ENCODE assay signal across 11 cellular contexts in the genomic region with DNA sequence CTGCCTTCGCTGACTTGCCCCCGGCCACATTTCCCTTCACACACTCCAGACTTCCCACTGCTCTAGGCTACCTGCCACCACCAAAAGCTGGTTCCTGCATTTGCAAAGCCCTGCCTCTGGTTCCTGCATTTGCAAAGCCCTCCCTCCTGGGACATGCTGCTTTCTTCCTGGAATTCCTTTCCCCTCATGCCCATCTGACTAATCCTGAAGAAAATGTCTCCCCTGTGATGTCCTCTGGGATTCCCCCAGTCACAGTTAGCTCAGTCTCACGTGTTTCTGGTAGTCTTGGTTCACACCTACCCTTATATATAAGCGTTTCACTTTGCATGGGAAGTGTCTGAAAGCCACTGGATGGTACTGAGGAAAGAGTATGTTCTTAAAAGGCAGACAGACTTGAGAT.
DNase-seq lines count a peak whose midpoint lies in the region; ATAC-seq, FAIRE-seq and TF ChIP-seq lines count a peak whose summit lies in the region.
"Had no signal": no experiment of that assay in that cellular context is flagged by ENCODE, and none has a peak within 500 bp of the region (broad histone marks: within the 10 kb centered on the region; RNA-seq: fewer than 3 reads in every experiment).

No MANE protein-coding gene starts in this region.

- H3K36me3 Mint-ChIP-seq in Calu3 (ENCODE audit: insufficient read depth, unreplicated experiment) (no peaks in the 10 kb centered on the region), mesothelial cell of epicardium (peaks cover 8% of the 10 kb centered on the region)

- H3K9ac ChIP-seq in NT2/D1 (ENCODE audit: insufficient read length, low read depth) (no peak overlapping the region), endothelial cell of umbilical vein (replicated peaks; ENCODE audit: extremely low read depth, insufficient read depth, low read length) (peak overlapping the region; percentile 15)

- no peak overlapping the region for H3K4me2 ChIP-seq in endothelial cell of umbilical vein (ENCODE audit: insufficient read depth, low read length)

- H3K4me1 Mint-ChIP-seq in Calu3 (ENCODE audit: low read depth, unreplicated experiment) (peaks cover 38% of the 10 kb centered on the region), mesothelial cell of epicardium (peaks cover 42% of the 10 kb centered on the region)

- POLR2A ChIA-PET in endothelial cell of umbilical vein (lab: Charles Lee) = no interaction called here

- peak; percentile 71 for FAIRE-seq in endothelial cell of umbilical vein (lab: Jason Lieb, UNC)

- no peaks in the 10 kb centered on the region for H3K9me1 ChIP-seq in endothelial cell of umbilical vein (replicated peaks; ENCODE audit: control insufficient read depth, extremely low read depth, insufficient read depth, low read length)

- DNase-seq in Calu3 (no peak), NT2/D1 (ENCODE audit: low read depth, low spot score) (peak; percentile 82), endothelial cell of umbilical vein (ENCODE audit: low read depth, low spot score) (peak; percentile 56), mesothelial cell of epicardium (ENCODE audit: low spot score in 2 of 2, unreplicated experiment in 2 of 2) (no peak), gastrocnemius medialis (no peak), DMS79 treated with DMSO at 0.1 percent for 48 hours (lab: John Stamatoyannopoulos, UW) (no peak)
- no peak for DNase-seq in stimulated activated CD4-positive, alpha-beta T cell treated with anti-CD3 and anti-CD28 coated beads, Interleukin-15, amount 100 ng/mL, for 24 hours
- DNase-seq: activated T-cell treated with anti-CD3 and anti-CD28 coated beads, Interleukin-2, amount 50 U/mL, for 4 hours had no signal

- no peak overlapping the region for H3K4me3 ChIP-seq in NT2/D1 (ENCODE audit: insufficient read length, low read depth)
- no peak overlapping the region for H3K4me3 ChIP-seq in endothelial cell of umbilical vein (replicated peaks in 1 of 3; ENCODE audit: insufficient read depth in 1 of 3, low read depth in 1 of 3, low read length in 3 of 3)
- no peak overlapping the region for H3K4me3 ChIP-seq in gastrocnemius medialis
- H3K4me3 ChIP-seq: K562 had no signal

- dilution Hi-C loops in endothelial cell of umbilical vein (cut with MboI; ENCODE audit: extremely low pct_ligation_motif_present, low sequenced_read_pairs) = no loop called here

- CTCF ChIA-PET in Calu3 (lab: Charles Lee) = interaction anchor here (0.8 to 3.0 kb wide), 15 partner anchors 14 to 396 kb away, joined by 3 to 25 read pairs (median 4); no protein-coding TSS in a partner anchor
- CTCF ChIA-PET in endothelial cell of umbilical vein (lab: Charles Lee) = interaction anchor here (0.7 to 5.8 kb wide), 27 partner anchors 10 to 401 kb away, joined by 3 to 91 read pairs (median 5); no protein-coding TSS in a partner anchor

- H3K9me3 Mint-ChIP-seq in Calu3 (ENCODE audit: low read depth, unreplicated experiment) (no peaks in the 10 kb centered on the region), mesothelial cell of epicardium (no peaks in the 10 kb centered on the region)
- H3K9me3 Mint-ChIP-seq: activated T-cell treated with anti-CD3 and anti-CD28 coated beads, Interleukin-2, amount 50 U/mL, for 4 hours; T-helper 1 cell treated with Interleukin-12 subunit alpha and Interleukin-12 subunit beta and Interleukin-4 antibody, amounts not matched to agents 30 μg/mL and 1 μg/mL, for 36 hours had no signal

- peaks cover 24% of the 10 kb centered on the region for H3K79me2 ChIP-seq in endothelial cell of umbilical vein (ENCODE audit: control insufficient read depth, insufficient read depth, low read length)

- no peaks in the 10 kb centered on the region for H3K9me3 ChIP-seq in NT2/D1 (ENCODE audit: insufficient read depth, low read length)
- H3K9me3 ChIP-seq in endothelial cell of umbilical vein (replicated peaks; ENCODE audit: control insufficient read depth, insufficient read depth, low read length) = no peaks in the 10 kb centered on the region
- no peaks in the 10 kb centered on the region for H3K9me3 ChIP-seq in gastrocnemius medialis

- H3K4me1 ChIP-seq in NT2/D1 (ENCODE audit: insufficient read depth, insufficient read length) = no peaks in the 10 kb centered on the region
- peaks cover 44% of the 10 kb centered on the region for H3K4me1 ChIP-seq in endothelial cell of umbilical vein (ENCODE audit: control insufficient read depth, extremely low read depth, insufficient read depth, low read length)
- peaks cover 12 to 28% of the 10 kb centered on the region in 2 donors for H3K4me1 ChIP-seq in gastrocnemius medialis

- intact Hi-C loops in Calu3 (cut with micrococcal nuclease; ENCODE audit: unreplicated experiment) (loop anchor here (5.0 kb wide), 1 partner anchor 46 kb away; no protein-coding TSS in a partner anchor), endothelial cell of umbilical vein (cut with micrococcal nuclease) (loop anchor here (5.0 kb wide), 1 partner anchor 384 kb away; no protein-coding TSS in a partner anchor), gastrocnemius medialis (cut with DNase I; ENCODE audit: low total_unique reads) (loop anchor here (5.0 kb wide), 1 partner anchor 104 kb away; no protein-coding TSS in a partner anchor)

- peak overlapping the region; percentile 50 for H3K27ac ChIP-seq in endothelial cell of umbilical vein (ENCODE audit: insufficient read depth, low read depth, low read length)
- peak overlapping the region in 1 of 4 donors; percentile 32 for H3K27ac ChIP-seq in gastrocnemius medialis

- H3K4me3 Mint-ChIP-seq in Calu3 (ENCODE audit: low read depth, unreplicated experiment) (no peak overlapping the region), mesothelial cell of epicardium (no peak overlapping the region)
- H3K4me3 Mint-ChIP-seq: activated T-cell treated with anti-CD3 and anti-CD28 coated beads, Interleukin-2, amount 50 U/mL, for 4 hours; T-helper 1 cell treated with Interleukin-12 subunit alpha and Interleukin-12 subunit beta and Interleukin-4 antibody, amounts not matched to agents 30 μg/mL and 1 μg/mL, for 36 hours had no signal

- BruUV-seq in Calu3 (replicated peaks; lab: Mats Ljungman, UMichigan) = no TSS peak
- BruUV-seq in endothelial cell of umbilical vein (replicated peaks; lab: Mats Ljungman, UMichigan) = no TSS peak

- H3K27ac Mint-ChIP-seq in Calu3 (ENCODE audit: unreplicated experiment) (peak overlapping the region; percentile 40), mesothelial cell of epicardium (peak overlapping the region; percentile 82)
- H3K27ac Mint-ChIP-seq: T-helper 1 cell treated with Interleukin-12 subunit alpha and Interleukin-12 subunit beta and Interleukin-4 antibody, amounts not matched to agents 30 μg/mL and 1 μg/mL, for 36 hours had no signal

- H3K36me3 ChIP-seq in NT2/D1 (ENCODE audit: insufficient read depth, insufficient read length, low read length) (peaks cover 14% of the 10 kb centered on the region), endothelial cell of umbilical vein (ENCODE audit: control insufficient read depth in 2 of 2, extremely low read depth in 1 of 2, insufficient read depth in 2 of 2, low read length in 2 of 2) (peaks cover 5 to 7% of the 10 kb centered on the region in 2 experiments), gastrocnemius medialis (no peaks in the 10 kb centered on the region)

- no peaks in the 10 kb centered on the region for H3K27me3 Mint-ChIP-seq in Calu3 (ENCODE audit: unreplicated experiment)
- no peaks in the 10 kb centered on the region for H3K27me3 Mint-ChIP-seq in mesothelial cell of epicardium (ENCODE audit: low read depth)

- H2AFZ ChIP-seq in endothelial cell of umbilical vein (ENCODE audit: low read depth, low read length) = no peak overlapping the region

- no peak for ATAC-seq in GM21528 (IDR thresholded peaks at IDR 0.05; ENCODE audit: low FRiP score, unreplicated experiment)
- ATAC-seq in gastrocnemius medialis = no peak
- ATAC-seq: activated T-cell treated with anti-CD3 and anti-CD28 coated beads, Interleukin-2, amount 50 U/mL, for 4 hours had no signal

- in situ Hi-C loops in gastrocnemius medialis (cut with MboI; ENCODE audit: low sequenced_read_pairs in 4 of 4) = loop anchor here in 3 of 4 donors (5.0 to 25.0 kb wide), 4 partner anchors 151 to 401 kb away; no protein-coding TSS in a partner anchor

- H3K27me3 ChIP-seq in NT2/D1 (ENCODE audit: insufficient read depth, insufficient read length) = no peaks in the 10 kb centered on the region
- no peaks in the 10 kb centered on the region for H3K27me3 ChIP-seq in endothelial cell of umbilical vein (ENCODE audit: control insufficient read depth in 2 of 2, insufficient read depth in 2 of 2, low read length in 2 of 2)
- no peaks in the 10 kb centered on the region for H3K27me3 ChIP-seq in gastrocnemius medialis

- no peak for TF ChIP-seq CTCF in Calu3 (IDR thresholded peaks at IDR 0.05; ENCODE audit: unreplicated experiment)
- TF ChIP-seq CTCF in endothelial cell of umbilical vein (IDR thresholded peaks at IDR 0.05; ENCODE audit: extremely low read depth in 1 of 2, insufficient read depth in 1 of 2, low read depth in 1 of 2, low read length in 2 of 2) = no peak
- no peak for TF ChIP-seq CTCF in mesothelial cell of epicardium (IDR thresholded peaks at IDR 0.05; ENCODE audit: unreplicated experiment)
- no peak for TF ChIP-seq CTCF in gastrocnemius medialis (IDR thresholded peaks at IDR 0.05 in 4 of 5, conservative IDR thresholded peaks at IDR 0.05 in 1 of 5)

- no peak for TF ChIP-seq POLR2A in endothelial cell of umbilical vein (IDR thresholded peaks at IDR 0.05; ENCODE audit: low read depth, low read length)
- TF ChIP-seq POLR2A in gastrocnemius medialis (IDR thresholded peaks at IDR 0.05) = no peak

- no peaks in the 10 kb centered on the region for H4K20me1 ChIP-seq in endothelial cell of umbilical vein (replicated peaks; ENCODE audit: control insufficient read depth, extremely low read depth, insufficient read depth, low read length)

TF ChIP-seq in endothelial cell of umbilical vein, 7 proteins besides CTCF, POLR2A, EP300 and RAD21:
- TF ChIP-seq GATA2 (IDR thresholded peaks at IDR 0.05; ENCODE audit: insufficient read depth, insufficient read length, low read depth, low read length) (no peak), MYC (IDR thresholded peaks at IDR 0.05; ENCODE audit: low read depth, low read length) (no peak), EZH2 (IDR thresholded peaks at IDR 0.05; ENCODE audit: borderline replicate concordance, low read depth, low read length, severe bottlenecking) (no peak)

Comparison
In these comparisons a context has a peak if more than half of its experiments do, and no peak if none do; other contexts are left out.
1. DNase-seq: peak in NT2/D1 (single experiment) and endothelial cell of umbilical vein (single experiment); none in Calu3 (single experiment), mesothelial cell of epicardium (0 of 2), gastrocnemius medialis (0 of 2), DMS79 treated with DMSO at 0.1 percent for 48 hours (single experiment) and stimulated activated CD4-positive, alpha-beta T cell treated with anti-CD3 and anti-CD28 coated beads, Interleukin-15, amount 100 ng/mL, for 24 hours (single experiment).